Comparison of ENCODE assay signal across 17 cellular contexts in genomic region chr10:71587941-71588573, GRCh38.
"Had no signal": no experiment of that assay in that cellular context is flagged by ENCODE, and none has a peak within 500 bp of the region (broad histone marks: within the 10 kb centered on the region; RNA-seq: fewer than 3 reads in every experiment).

No MANE protein-coding gene starts in this region.

- H3K4me1 ChIP-seq: heart left ventricle, left ventricle myocardium inferior had no signal

- DNase-seq: activated CD4-positive, alpha-beta T cell treated with anti-CD3 and anti-CD28 coated beads for 4 hours; activated CD8-positive, alpha-beta memory T cell treated with anti-CD3 and anti-CD28 coated beads, Interleukin-2, amount 50 U/mL, for 48 hours; activated CD8-positive, alpha-beta T cell treated with anti-CD3 and anti-CD28 coated beads for 36 hours; activated naive CD4-positive, alpha-beta T cell; effector CD4-positive, alpha-beta T cell; heart left ventricle; islet precursor cell; left ventricle myocardium inferior; mesenchymal stem cell; ovary; stimulated activated CD4-positive, alpha-beta T cell treated with anti-CD3 and anti-CD28 coated beads, Interleukin-4, amount 100 ng/mL, for 1 hour; stimulated activated CD8-positive, alpha-beta memory T cell treated with anti-CD3 and anti-CD28 coated beads, Interleukin-4, amount 100 ng/mL, for 48 hours; stimulated activated naive CD8-positive, alpha-beta T cell treated with anti-CD3 and anti-CD28 coated beads, Interleukin-15, Interleukin-2, amounts not matched to agents 100 U/mL and 50 U/mL, for 24 hours; T-helper 9 cell; upper lobe of left lung had no signal

- H3K36me3 ChIP-seq: heart left ventricle, left ventricle myocardium inferior, ovary, suprapubic skin, upper lobe of left lung had no signal

- H3K9me3 ChIP-seq: heart left ventricle, left ventricle myocardium inferior, ovary, suprapubic skin, upper lobe of left lung had no signal

- H3K27me3 ChIP-seq: ovary, suprapubic skin, upper lobe of left lung had no signal

- H3K27ac ChIP-seq: coronary artery, heart left ventricle, left ventricle myocardium inferior, ovary, suprapubic skin, upper lobe of left lung had no signal

- H3K4me3 ChIP-seq: coronary artery, heart left ventricle, left ventricle myocardium inferior, ovary, suprapubic skin, upper lobe of left lung had no signal
